Comparison of ENCODE assay signal across 8 cellular contexts in the genomic region with DNA sequence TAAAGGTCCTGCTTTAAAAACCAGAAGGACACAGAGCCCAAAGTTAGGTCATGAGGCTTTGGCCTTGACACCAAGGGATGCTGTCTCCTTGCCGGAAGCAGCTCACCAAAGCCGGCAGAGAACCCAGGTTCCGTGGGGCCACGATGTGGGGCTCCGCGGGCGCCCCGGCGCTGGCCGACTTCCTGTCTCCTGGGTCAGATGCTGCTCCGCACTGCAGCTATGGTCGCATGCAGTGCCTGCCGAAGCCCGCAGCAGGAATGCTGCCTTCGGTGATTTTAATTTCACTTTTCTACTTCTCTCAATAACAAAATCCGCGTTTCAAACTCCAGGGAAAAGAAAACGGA. TPM values are rescaled to one million over a fixed set of nuclear protein-coding genes. Genes with fewer than 3 reads are reported as not detected.
A peak's percentile ranks its signal among the peaks of the same experiment; 100 is the strongest.
DNase-seq lines count a peak whose midpoint lies in the region; ATAC-seq and TF ChIP-seq lines count a peak whose summit lies in the region.

No MANE protein-coding gene starts in this region.

- H3K4me3 Mint-ChIP-seq in stimulated activated effector memory CD8-positive, alpha-beta T cell treated with anti-CD3 and anti-CD28 coated beads, Interleukin-12 subunit alpha, Interleukin-12 subunit beta, amount 100 ng/mL, for 72 hours, result peak overlapping the region; percentile 98

- DNase-seq in activated CD4-positive, CD25-positive, alpha-beta regulatory T cell treated with anti-CD3 and anti-CD28 coated beads, Interleukin-2, amount 50 U/mL, for 16 hours (ENCODE audit: low read depth, low spot score), result peak; percentile 46
- no peak for DNase-seq in choroid plexus epithelial cell (ENCODE audit: low read depth)
- DNase-seq in stimulated activated effector memory CD8-positive, alpha-beta T cell treated with anti-CD3 and anti-CD28 coated beads, Interleukin-12 subunit alpha, Interleukin-12 subunit beta, amount 100 ng/mL, for 72 hours (ENCODE audit: low spot score in 2 of 2), result peak; percentile 58 to 83
- DNase-seq in HEK293T (ENCODE audit: extremely low spot score), result no peak
- no peak for DNase-seq in NCI-H345 (lab: John Stamatoyannopoulos, UW)

- peaks cover 28% of the 10 kb centered on the region for H3K4me1 Mint-ChIP-seq in stimulated activated effector memory CD8-positive, alpha-beta T cell treated with anti-CD3 and anti-CD28 coated beads, Interleukin-12 subunit alpha, Interleukin-12 subunit beta, amount 100 ng/mL, for 72 hours

- TF ChIP-seq CTCF in choroid plexus epithelial cell (conservative IDR thresholded peaks at IDR 0.05; ENCODE audit: low read depth, low read length), result no peak

- H3K36me3 ChIP-seq in mesodermal cell (ENCODE audit: control insufficient read depth, insufficient read depth, low read length), result peaks cover 26% of the 10 kb centered on the region

- H3K9me3 ChIP-seq in mesodermal cell (ENCODE audit: control insufficient read depth, low read length), result no peaks in the 10 kb centered on the region

- peaks cover 51% of the 10 kb centered on the region for H3K36me3 Mint-ChIP-seq in stimulated activated effector memory CD8-positive, alpha-beta T cell treated with anti-CD3 and anti-CD28 coated beads, Interleukin-12 subunit alpha, Interleukin-12 subunit beta, amount 100 ng/mL, for 72 hours

- ATAC-seq in GM18867 (IDR thresholded peaks at IDR 0.05; ENCODE audit: unreplicated experiment) (peak; percentile 58), HG03460 (IDR thresholded peaks at IDR 0.05; ENCODE audit: unreplicated experiment) (peak; percentile 55)
- peak; percentile 89 for ATAC-seq in stimulated activated effector memory CD8-positive, alpha-beta T cell treated with anti-CD3 and anti-CD28 coated beads, Interleukin-12 subunit alpha, Interleukin-12 subunit beta, amount 100 ng/mL, for 72 hours

- peaks cover 16% of the 10 kb centered on the region for H3K4me1 ChIP-seq in mesodermal cell (ENCODE audit: control insufficient read depth, insufficient read depth, low read length, poor library complexity, severe bottlenecking)

- 45% methylated on average over 15 of the region's 18 CpGs for WGBS in mesodermal cell (ENCODE audit: insufficient coverage in 2 of 2), 2 experiments

- POLR2A ChIA-PET in HEK293T (lab: Yijun Ruan, JAX), result interaction anchor here (1.2 to 1.5 kb wide), 2 partner anchors 9 to 11 kb away, joined by 4 to 9 read pairs; a partner anchor contains a TSS

- peak overlapping the region; percentile 94 for H3K27ac ChIP-seq in mesodermal cell (ENCODE audit: low read depth, low read length, severe bottlenecking)

- H3K4me3 ChIP-seq in choroid plexus epithelial cell (ENCODE audit: low read depth, low read length), result peak overlapping the region; percentile 99
- H3K4me3 ChIP-seq in mesodermal cell (ENCODE audit: extremely low read depth, insufficient read depth, low read length, poor library complexity, severe bottlenecking), result peak overlapping the region; percentile 77

- H3K27ac Mint-ChIP-seq in stimulated activated effector memory CD8-positive, alpha-beta T cell treated with anti-CD3 and anti-CD28 coated beads, Interleukin-12 subunit alpha, Interleukin-12 subunit beta, amount 100 ng/mL, for 72 hours, result peak overlapping the region; percentile 99

- CTCF ChIA-PET in HEK293T (lab: Yijun Ruan, JAX), result no interaction called here

- no peaks in the 10 kb centered on the region for H3K9me3 Mint-ChIP-seq in stimulated activated effector memory CD8-positive, alpha-beta T cell treated with anti-CD3 and anti-CD28 coated beads, Interleukin-12 subunit alpha, Interleukin-12 subunit beta, amount 100 ng/mL, for 72 hours

TF ChIP-seq in HEK293T, 16 proteins besides CTCF, POLR2A, EP300 and RAD21:
- TF ChIP-seq SUZ12 (IDR thresholded peaks at IDR 0.05) (no peak), ELF4 (IDR thresholded peaks at IDR 0.05) (no peak), NFRKB (IDR thresholded peaks at IDR 0.05) (no peak), ZNF384 (IDR thresholded peaks at IDR 0.05) (no peak)

RNA-seq across cellular contexts. Expression of a gene that starts 0.5 kb away (rescaled TPM):
- polyA plus RNA-seq in mesodermal cell (2013, experiment 1 of 2), result 131 TPM
- 108 TPM for polyA plus RNA-seq in mesodermal cell (2013, experiment 2 of 2)

RNA-seq across cellular contexts. Expression of a gene that starts 11.4 kb away (rescaled TPM):
- 375 TPM for polyA plus RNA-seq in mesodermal cell (2013, experiment 1 of 2)
- 310 TPM for polyA plus RNA-seq in mesodermal cell (2013, experiment 2 of 2)

RNA-seq across cellular contexts. Expression of a gene that starts 47.0 kb away (rescaled TPM):
- 22.4 TPM for polyA plus RNA-seq in mesodermal cell (2013, experiment 1 of 2)
- polyA plus RNA-seq in mesodermal cell (2013, experiment 2 of 2), result 18.8 TPM

RNA-seq across cellular contexts. Expression of a gene that starts 49.9 kb away (rescaled TPM):
- 0.63 TPM for polyA plus RNA-seq in mesodermal cell (2013, experiment 1 of 2)
- polyA plus RNA-seq in mesodermal cell (2013, experiment 2 of 2), result 0.51 TPM

Comparison
In these comparisons a context has a peak if more than half of its experiments do, and no peak if none do; other contexts are left out.
1. DNase-seq: peak in activated CD4-positive, CD25-positive, alpha-beta regulatory T cell treated with anti-CD3 and anti-CD28 coated beads, Interleukin-2, amount 50 U/mL, for 16 hours (single experiment) and stimulated activated effector memory CD8-positive, alpha-beta T cell treated with anti-CD3 and anti-CD28 coated beads, Interleukin-12 subunit alpha, Interleukin-12 subunit beta, amount 100 ng/mL, for 72 hours (2 of 2); none in choroid plexus epithelial cell (single experiment), HEK293T (single experiment) and NCI-H345 (single experiment).
2. Peak in every context shown above with its lines, with median percentiles within 50 percentile points of each other: ATAC-seq.